In genomic region chr10:119211176-119211575, GRCh38 we compare ENCODE assay signal across 1 cellular context.
TF ChIP-seq lines count a peak whose summit lies in the region.

No MANE protein-coding gene starts in this region.

TF ChIP-seq in HEK293, 187 proteins besides CTCF, POLR2A, EP300 and RAD21 (continued from another document and continues in another):
- TF ChIP-seq ZNF280D (tag by site-specific recombination; IDR thresholded peaks at IDR 0.05) (no peak), ZNF549 (tag by site-specific recombination; IDR thresholded peaks at IDR 0.05) (no peak), RBAK (tag by site-specific recombination; IDR thresholded peaks at IDR 0.05) (no peak), SP3 (tag by site-specific recombination; IDR thresholded peaks at IDR 0.05) (no peak), ZNF266 (tag by site-specific recombination; IDR thresholded peaks at IDR 0.05; ENCODE audit: low read depth) (no peak), ZNF514 (tag by site-specific recombination; IDR thresholded peaks at IDR 0.05) (no peak), ZNF354C (tag by site-specific recombination; IDR thresholded peaks at IDR 0.05; ENCODE audit: borderline replicate concordance, low read depth) (no peak), OSR2 (tag by site-specific recombination; IDR thresholded peaks at IDR 0.05) (peak; percentile 50; the same call in 1 of the 2 replicates), GLI4 (tag by site-specific recombination; IDR thresholded peaks at IDR 0.05) (no peak), ZNF10 (tag by site-specific recombination; IDR thresholded peaks at IDR 0.05) (no peak), AEBP2 (tag by site-specific recombination; IDR thresholded peaks at IDR 0.05; ENCODE audit: borderline replicate concordance) (no peak), ZFP37 (tag by site-specific recombination; IDR thresholded peaks at IDR 0.05) (no peak), KLF17 (tag by site-specific recombination; IDR thresholded peaks at IDR 0.05) (no peak), ZNF629 (tag by site-specific recombination; IDR thresholded peaks at IDR 0.05) (peak; percentile 28; the same call in 1 of the 2 replicates), ZBTB11 (tag by site-specific recombination; conservative IDR thresholded peaks at IDR 0.05; ENCODE audit: low read depth) (no peak), ZNF223 (tag by site-specific recombination; IDR thresholded peaks at IDR 0.05) (no peak), ZNF214 (tag by site-specific recombination; IDR thresholded peaks at IDR 0.05; ENCODE audit: borderline replicate concordance) (no peak), ZNF654 (tag by site-specific recombination; IDR thresholded peaks at IDR 0.05; ENCODE audit: low read depth) (peak; percentile 10; the same call in 1 of the 2 replicates), ZNF16 (tag by site-specific recombination; IDR thresholded peaks at IDR 0.05; ENCODE audit: low read depth) (no peak), ZNF639 (tag by site-specific recombination; IDR thresholded peaks at IDR 0.05) (no peak), ZBTB21 (tag by site-specific recombination; IDR thresholded peaks at IDR 0.05) (no peak), ZNF423 (tag by site-specific recombination; IDR thresholded peaks at IDR 0.05) (no peak), GFI1B (tag by site-specific recombination; IDR thresholded peaks at IDR 0.05) (peak; percentile 75; the same call in 1 of the 2 replicates), IKZF3 (tag by site-specific recombination; IDR thresholded peaks at IDR 0.05) (no peak), ZNF513 (tag by site-specific recombination; IDR thresholded peaks at IDR 0.05) (no peak), ZBTB10 (tag by site-specific recombination; IDR thresholded peaks at IDR 0.05) (no peak), ZSCAN18 (tag by site-specific recombination; IDR thresholded peaks at IDR 0.05) (no peak), ZNF521 (tag by site-specific recombination; IDR thresholded peaks at IDR 0.05) (no peak)
- TF ChIP-seq, protein P1, sequence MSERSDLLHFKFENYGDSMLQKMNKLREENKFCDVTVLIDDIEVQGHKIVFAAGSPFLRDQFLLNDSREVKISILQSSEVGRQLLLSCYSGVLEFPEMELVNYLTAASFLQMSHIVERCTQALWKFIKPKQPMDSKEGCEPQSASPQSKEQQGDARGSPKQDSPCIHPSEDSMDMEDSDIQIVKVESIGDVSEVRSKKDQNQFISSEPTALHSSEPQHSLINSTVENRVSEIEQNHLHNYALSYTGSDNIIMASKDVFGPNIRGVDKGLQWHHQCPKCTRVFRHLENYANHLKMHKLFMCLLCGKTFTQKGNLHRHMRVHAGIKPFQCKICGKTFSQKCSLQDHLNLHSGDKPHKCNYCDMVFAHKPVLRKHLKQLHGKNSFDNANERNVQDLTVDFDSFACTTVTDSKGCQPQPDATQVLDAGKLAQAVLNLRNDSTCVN (tag by site-specific recombination; optimal IDR thresholded peaks at IDR 0.05), result no peak
- TF ChIP-seq, protein P2, sequence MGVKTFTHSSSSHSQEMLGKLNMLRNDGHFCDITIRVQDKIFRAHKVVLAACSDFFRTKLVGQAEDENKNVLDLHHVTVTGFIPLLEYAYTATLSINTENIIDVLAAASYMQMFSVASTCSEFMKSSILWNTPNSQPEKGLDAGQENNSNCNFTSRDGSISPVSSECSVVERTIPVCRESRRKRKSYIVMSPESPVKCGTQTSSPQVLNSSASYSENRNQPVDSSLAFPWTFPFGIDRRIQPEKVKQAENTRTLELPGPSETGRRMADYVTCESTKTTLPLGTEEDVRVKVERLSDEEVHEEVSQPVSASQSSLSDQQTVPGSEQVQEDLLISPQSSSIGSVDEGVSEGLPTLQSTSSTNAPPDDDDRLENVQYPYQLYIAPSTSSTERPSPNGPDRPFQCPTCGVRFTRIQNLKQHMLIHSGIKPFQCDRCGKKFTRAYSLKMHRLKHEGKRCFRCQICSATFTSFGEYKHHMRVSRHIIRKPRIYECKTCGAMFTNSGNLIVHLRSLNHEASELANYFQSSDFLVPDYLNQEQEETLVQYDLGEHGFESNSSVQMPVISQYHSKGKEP (tag by site-specific recombination; IDR thresholded peaks at IDR 0.05), result no peak; the same call in 1 of the 2 replicates
- TF ChIP-seq, protein P3, sequence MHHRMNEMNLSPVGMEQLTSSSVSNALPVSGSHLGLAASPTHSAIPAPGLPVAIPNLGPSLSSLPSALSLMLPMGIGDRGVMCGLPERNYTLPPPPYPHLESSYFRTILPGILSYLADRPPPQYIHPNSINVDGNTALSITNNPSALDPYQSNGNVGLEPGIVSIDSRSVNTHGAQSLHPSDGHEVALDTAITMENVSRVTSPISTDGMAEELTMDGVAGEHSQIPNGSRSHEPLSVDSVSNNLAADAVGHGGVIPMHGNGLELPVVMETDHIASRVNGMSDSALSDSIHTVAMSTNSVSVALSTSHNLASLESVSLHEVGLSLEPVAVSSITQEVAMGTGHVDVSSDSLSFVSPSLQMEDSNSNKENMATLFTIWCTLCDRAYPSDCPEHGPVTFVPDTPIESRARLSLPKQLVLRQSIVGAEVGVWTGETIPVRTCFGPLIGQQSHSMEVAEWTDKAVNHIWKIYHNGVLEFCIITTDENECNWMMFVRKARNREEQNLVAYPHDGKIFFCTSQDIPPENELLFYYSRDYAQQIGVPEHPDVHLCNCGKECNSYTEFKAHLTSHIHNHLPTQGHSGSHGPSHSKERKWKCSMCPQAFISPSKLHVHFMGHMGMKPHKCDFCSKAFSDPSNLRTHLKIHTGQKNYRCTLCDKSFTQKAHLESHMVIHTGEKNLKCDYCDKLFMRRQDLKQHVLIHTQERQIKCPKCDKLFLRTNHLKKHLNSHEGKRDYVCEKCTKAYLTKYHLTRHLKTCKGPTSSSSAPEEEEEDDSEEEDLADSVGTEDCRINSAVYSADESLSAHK (tag by site-specific recombination; IDR thresholded peaks at IDR 0.05), result peak; percentile 84
